11 cellular contexts compared by ENCODE assay signal in genomic region chr11:44570411-44571155, GRCh38. TPM values are rescaled to one million over a fixed set of nuclear protein-coding genes. Genes with fewer than 3 reads are reported as not detected.
DNase-seq lines count a peak whose midpoint lies in the region; ATAC-seq, FAIRE-seq and TF ChIP-seq lines count a peak whose summit lies in the region.
"Had no signal": no experiment of that assay in that cellular context is flagged by ENCODE, and none has a peak within 500 bp of the region (broad histone marks: within the 10 kb centered on the region; RNA-seq: fewer than 3 reads in every experiment).

No MANE protein-coding gene starts in this region.

- DNase-seq in CD8-positive, alpha-beta T cell: no peak
- no peak for DNase-seq in HTR-8/SVneo (ENCODE audit: insufficient read length, low spot score)
- DNase-seq in amniotic epithelial cell (ENCODE audit: low read depth): peak; percentile 28
- no peak for DNase-seq in ecto neural progenitor cell (ENCODE audit: low spot score)
- no peak for DNase-seq in amygdala (lab: John Stamatoyannopoulos, UW)
- DNase-seq: activated CD4-positive, CD25-positive, alpha-beta regulatory T cell; glutamatergic neuron had no signal

- intact Hi-C loops in CD8-positive, alpha-beta T cell (cut with DNase I, micrococcal nuclease): no loop called here

- peaks cover 73% of the 10 kb centered on the region for H3K4me1 ChIP-seq in CD8-positive, alpha-beta T cell (ENCODE audit: insufficient read depth, low read length)
- H3K4me1 ChIP-seq in neutrophil (ENCODE audit: control insufficient read depth in 1 of 2, insufficient read depth in 1 of 2, low read depth in 1 of 2, low read length in 1 of 2): peaks cover 96 to 97% of the 10 kb centered on the region in 2 experiments

- CTCF ChIA-PET in CD8-positive, alpha-beta T cell (lab: Charles Lee): interaction anchor here (1.1 to 10.7 kb wide), 5 partner anchors 12 to 47 kb away, joined by 3 to 83 read pairs (median 5); no protein-coding TSS in a partner anchor

- no peak overlapping the region for H3K4me3 ChIP-seq in CD8-positive, alpha-beta T cell (ENCODE audit: low read depth, low read length)
- H3K4me3 ChIP-seq in neutrophil (ENCODE audit: low read depth in 1 of 2, low read length in 1 of 2): peak overlapping the region; percentile 85 to 90

- H3K9me3 ChIP-seq in CD8-positive, alpha-beta T cell (ENCODE audit: low read length): no peaks in the 10 kb centered on the region
- no peaks in the 10 kb centered on the region for H3K9me3 ChIP-seq in neutrophil
- H3K9me3 ChIP-seq: left lung had no signal

- H3K27ac Mint-ChIP-seq in CD8-positive, alpha-beta T cell: peak overlapping the region; percentile 80

- no peak overlapping the region for H3K27ac ChIP-seq in CD8-positive, alpha-beta T cell (ENCODE audit: low read depth, low read length)
- peak overlapping the region; percentile 99 for H3K27ac ChIP-seq in neutrophil

- H3K36me3 ChIP-seq in CD8-positive, alpha-beta T cell (ENCODE audit: insufficient read depth, low read length): no peaks in the 10 kb centered on the region
- peaks cover 4% of the 10 kb centered on the region for H3K36me3 ChIP-seq in neutrophil
- H3K36me3 ChIP-seq: left lung had no signal

- TF ChIP-seq CTCF in CD8-positive, alpha-beta T cell (IDR thresholded peaks at IDR 0.05): no peak
- no peak for TF ChIP-seq CTCF in neutrophil (IDR thresholded peaks at IDR 0.05)

- H3K4me1 Mint-ChIP-seq in CD8-positive, alpha-beta T cell (ENCODE audit: low read depth): peaks cover 93% of the 10 kb centered on the region

- POLR2A ChIA-PET in CD8-positive, alpha-beta T cell (lab: Charles Lee): interaction anchor here (1.1 to 1.5 kb wide), 4 partner anchors 15 to 41 kb away, joined by 3 to 6 read pairs (median 3); no protein-coding TSS in a partner anchor

- peaks cover 5% of the 10 kb centered on the region for H3K36me3 Mint-ChIP-seq in CD8-positive, alpha-beta T cell

- no peaks in the 10 kb centered on the region for H3K27me3 Mint-ChIP-seq in CD8-positive, alpha-beta T cell (ENCODE audit: low read depth)

- no peaks in the 10 kb centered on the region for H3K27me3 ChIP-seq in CD8-positive, alpha-beta T cell (ENCODE audit: insufficient read depth, low read length)
- no peaks in the 10 kb centered on the region for H3K27me3 ChIP-seq in neutrophil
- H3K27me3 ChIP-seq: left lung had no signal

- peak; percentile 9 for FAIRE-seq in HTR-8/SVneo (lab: Jason Lieb, UNC)
- FAIRE-seq: RCC 7860 had no signal

- H3K4me3 Mint-ChIP-seq in CD8-positive, alpha-beta T cell: no peak overlapping the region

- ATAC-seq in CD8-positive, alpha-beta T cell: no peak
- no peak for ATAC-seq in HG03457 (IDR thresholded peaks at IDR 0.05; ENCODE audit: unreplicated experiment)
- ATAC-seq: left lung had no signal

- no peaks in the 10 kb centered on the region for H3K9me3 Mint-ChIP-seq in CD8-positive, alpha-beta T cell

RNA-seq across cellular contexts. Expression of gene CD82, which starts 5.1 kb away (rescaled TPM):
- total RNA-seq in CD8-positive, alpha-beta T cell: 10 to 100 TPM; 28.1 to 32.4 TPM
